ENCODE assay signal across 9 cellular contexts in genomic region chr20:34312544-34313217, GRCh38. TPM values are rescaled to one million over a fixed set of nuclear protein-coding genes. Genes with fewer than 3 reads are reported as not detected.
DNase-seq lines count a peak whose midpoint lies in the region; ATAC-seq and TF ChIP-seq lines count a peak whose summit lies in the region.
"Had no signal": no experiment of that assay in that cellular context is flagged by ENCODE, and none has a peak within 500 bp of the region (broad histone marks: within the 10 kb centered on the region; RNA-seq: fewer than 3 reads in every experiment).

No MANE protein-coding gene starts in this region.

- H3K4me3 ChIP-seq in MM.1S (ENCODE audit: low read length) = peak overlapping the region; percentile 12; the same call in 1 of the 2 replicates
- peak overlapping the region in 1 of 2 experiments; percentile 26 for H3K4me3 ChIP-seq in neutrophil (ENCODE audit: low read depth in 1 of 2, low read length in 1 of 2)
- peak overlapping the region in 4 of 5 donors; percentile 37 to 52 (median 49) for H3K4me3 ChIP-seq in subcutaneous abdominal adipose tissue (ENCODE audit: low read depth in 1 of 5, low read length in 5 of 5)

- no peaks in the 10 kb centered on the region for H3K79me2 ChIP-seq in MM.1S (ENCODE audit: low read length)

- peak overlapping the region; percentile 60 for H3K4me2 ChIP-seq in MM.1S (ENCODE audit: low read depth, low read length)

- H3K9ac ChIP-seq in MM.1S (ENCODE audit: low read length) (peak overlapping the region; percentile 8; the same call in 1 of the 2 replicates), subcutaneous abdominal adipose tissue (ENCODE audit: low read length in 5 of 5) (no peak overlapping the region)

- H3F3A ChIP-seq in MM.1S (ENCODE audit: insufficient read depth, low read length) = no peaks in the 10 kb centered on the region

- no peak overlapping the region for H3K27ac ChIP-seq in MM.1S (ENCODE audit: low read length)
- no peak overlapping the region for H3K27ac ChIP-seq in foreskin keratinocyte
- H3K27ac ChIP-seq in neutrophil = no peak overlapping the region
- no peak overlapping the region for H3K27ac ChIP-seq in subcutaneous abdominal adipose tissue (ENCODE audit: low read depth, low read length)
- H3K27ac ChIP-seq: skin epidermis had no signal

- peak; percentile 100 for TF ChIP-seq CTCF in MM.1S (IDR thresholded peaks at IDR 0.05; ENCODE audit: low read length)
- TF ChIP-seq CTCF in foreskin keratinocyte (conservative IDR thresholded peaks at IDR 0.05) = peak; percentile 100
- peak; percentile 99 for TF ChIP-seq CTCF in neutrophil (IDR thresholded peaks at IDR 0.05)

- H3K36me3 ChIP-seq in MM.1S (replicated peaks; ENCODE audit: insufficient read depth, low read length) (no peaks in the 10 kb centered on the region), neutrophil (no peaks in the 10 kb centered on the region), subcutaneous abdominal adipose tissue (ENCODE audit: control insufficient read depth in 5 of 5, insufficient read depth in 5 of 5, low read length in 5 of 5) (no peaks in the 10 kb centered on the region)

- no peaks in the 10 kb centered on the region for H3K9me2 ChIP-seq in MM.1S (replicated peaks; ENCODE audit: insufficient read depth, low read length)

- H3K4me1 ChIP-seq in MM.1S (ENCODE audit: low read length) (peaks cover 7% of the 10 kb centered on the region), foreskin keratinocyte (peaks cover 29% of the 10 kb centered on the region), neutrophil (ENCODE audit: control insufficient read depth in 1 of 2, insufficient read depth in 1 of 2, low read depth in 1 of 2, low read length in 1 of 2) (peaks cover 14 to 19% of the 10 kb centered on the region in 2 experiments), subcutaneous abdominal adipose tissue (ENCODE audit: control insufficient read depth in 5 of 5, insufficient read depth in 5 of 5, low read length in 5 of 5) (peaks cover 0 to 17% (median 15%) of the 10 kb centered on the region in 5 donors)

- peak overlapping the region; percentile 35 for H2AFZ ChIP-seq in MM.1S (ENCODE audit: low read length)

- no peaks in the 10 kb centered on the region for H4K20me1 ChIP-seq in MM.1S (ENCODE audit: insufficient read depth, low read length)

- DNase-seq in DMS114 treated with DMSO at 0.1 percent for 48 hours (lab: John Stamatoyannopoulos, UW; ENCODE audit: unreplicated experiment) = peak; percentile 72
- DNase-seq in GOT3 (lab: John Stamatoyannopoulos, UW) = peak; percentile 74
- peak; percentile 91 for DNase-seq in MM.1S
- DNase-seq in SHP77 treated with DMSO at 0.1 percent for 48 hours (lab: John Stamatoyannopoulos, UW) = peak; percentile 69
- peak; percentile 78 for DNase-seq in activated effector memory CD4-positive, alpha-beta T cell treated with Interleukin-2 at 50 U/mL for 16 hours
- DNase-seq in foreskin keratinocyte = peak; percentile 50 to 77

- no peaks in the 10 kb centered on the region for H3K9me3 ChIP-seq in MM.1S (replicated peaks; ENCODE audit: insufficient read depth, low read length)
- H3K9me3 ChIP-seq in neutrophil = no peaks in the 10 kb centered on the region
- no peaks in the 10 kb centered on the region for H3K9me3 ChIP-seq in subcutaneous abdominal adipose tissue (ENCODE audit: control insufficient read depth in 5 of 5, low read length in 5 of 5)

- ATAC-seq in foreskin keratinocyte = peak; percentile 54

- no peaks in the 10 kb centered on the region; the same call in 1 of the 2 replicates for H3K27me3 ChIP-seq in MM.1S (replicated peaks; ENCODE audit: insufficient read depth, low read length)
- H3K27me3 ChIP-seq in foreskin keratinocyte = no peaks in the 10 kb centered on the region
- H3K27me3 ChIP-seq in neutrophil = peaks cover 20% of the 10 kb centered on the region
- peaks cover 5 to 16% (median 9%) of the 10 kb centered on the region in 5 donors for H3K27me3 ChIP-seq in subcutaneous abdominal adipose tissue (ENCODE audit: control insufficient read depth in 5 of 5, insufficient read depth in 4 of 5, low read length in 5 of 5)

RNA-seq across cellular contexts. Expression of gene AHCY, which starts 9.5 kb away (rescaled TPM):
- 228 and 254 TPM in 2 replicates for total RNA-seq in foreskin keratinocyte
- polyA plus RNA-seq in foreskin keratinocyte = 234 and 257 TPM in 2 replicates

RNA-seq across cellular contexts. Expression of gene ITCH, which starts 50.4 kb away (rescaled TPM):
- total RNA-seq in foreskin keratinocyte = 79.9 and 85.9 TPM in 2 replicates
- 10.4 and 11.3 TPM in 2 replicates for polyA plus RNA-seq in foreskin keratinocyte
